In the genomic region with DNA sequence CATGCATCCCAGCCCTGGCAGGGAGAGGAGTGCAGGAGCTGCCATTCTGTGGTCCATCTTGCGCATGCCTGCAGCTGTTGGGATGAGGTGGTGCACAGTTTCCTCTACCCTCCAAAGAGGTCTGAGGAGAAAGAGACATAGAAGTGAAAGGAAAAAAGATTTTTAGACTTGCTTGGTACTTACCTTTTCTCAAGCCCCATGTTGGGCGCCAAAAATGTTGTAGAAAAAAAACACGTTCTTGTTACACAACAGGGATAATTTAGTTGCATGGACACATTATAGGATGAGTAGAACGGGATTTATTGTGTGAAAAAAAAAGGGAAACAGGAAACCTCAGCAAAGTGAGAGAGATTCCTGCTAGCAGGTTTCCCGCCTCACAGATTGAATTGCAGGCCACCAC, we compare ENCODE assay signal across 12 cellular contexts.
DNase-seq lines count a peak whose midpoint lies in the region; ATAC-seq and TF ChIP-seq lines count a peak whose summit lies in the region.
"Had no signal": no experiment of that assay in that cellular context is flagged by ENCODE, and none has a peak within 500 bp of the region (broad histone marks: within the 10 kb centered on the region; RNA-seq: fewer than 3 reads in every experiment).

No MANE protein-coding gene starts in this region.

- H3K27me3 ChIP-seq in IMR-90 (ENCODE audit: control insufficient read depth, insufficient read depth, low read length) (no peaks in the 10 kb centered on the region), muscle layer of duodenum (ENCODE audit: low read depth, low read length) (no peaks in the 10 kb centered on the region), H9 (ENCODE audit: insufficient read depth, low read length) (no peaks in the 10 kb centered on the region)
- H3K27me3 ChIP-seq: gastroesophageal sphincter had no signal

- H3K36me3 Mint-ChIP-seq in H9 (ENCODE audit: insufficient read depth in 1 of 3, low read depth in 3 of 3) = peaks cover 32 to 47% (median 43%) of the 10 kb centered on the region in 3 experiments

- H3K4me2 ChIP-seq in IMR-90 (ENCODE audit: low read depth, low read length) (no peak overlapping the region), H9 (ENCODE audit: insufficient read depth, insufficient read length, low read length) (no peak overlapping the region)

- H3K36me3 ChIP-seq in IMR-90 (ENCODE audit: control insufficient read depth, insufficient read depth, low read length) (no peaks in the 10 kb centered on the region; the same call in 1 of the 2 replicates), muscle layer of duodenum (ENCODE audit: control insufficient read depth in 1 of 2, insufficient read depth in 2 of 2, low read length in 2 of 2) (peaks cover 0 to 83% of the 10 kb centered on the region in 2 donors)

- no peak overlapping the region for H2BK15ac ChIP-seq in IMR-90 (ENCODE audit: low read depth, low read length)
- no peak overlapping the region for H2BK15ac ChIP-seq in H9 (ENCODE audit: low read depth, low read length)

- no peak overlapping the region for H3K27ac Mint-ChIP-seq in H9
- H3K27ac Mint-ChIP-seq: T-helper 1 cell treated with Interleukin-12 subunit alpha and Interleukin-12 subunit beta and Interleukin-4 antibody, amounts not matched to agents 30 μg/mL and 1 μg/mL, for 36 hours had no signal

- H4K20me1 ChIP-seq in IMR-90 (ENCODE audit: insufficient read depth, low read length) (no peaks in the 10 kb centered on the region), H9 (ENCODE audit: control insufficient read depth, insufficient read depth, insufficient read length) (no peaks in the 10 kb centered on the region)

- POLR2A ChIA-PET in IMR-90 (lab: Charles Lee; ENCODE audit: unreplicated experiment) = no interaction called here

- CTCF ChIA-PET in IMR-90 (lab: Yijun Ruan, JAX) = no interaction called here

- DNase-seq in NCI-H2171 (lab: John Stamatoyannopoulos, UW) (peak; percentile 30), NCI-H2171 treated with DMSO at 0.1 percent for 48 hours (lab: John Stamatoyannopoulos, UW) (no peak), IMR-90 (peak; percentile 41), cerebellar cortex (ENCODE audit: low spot score) (peak; percentile 9), KG1 (lab: John Stamatoyannopoulos, UW) (no peak), D341Med (ENCODE audit: low spot score) (no peak), H9 (no peak)
- DNase-seq: MV-4-11, psoas muscle had no signal

- H3K79me1 ChIP-seq in IMR-90 (ENCODE audit: low read depth in 1 of 2, low read length in 2 of 2) (no peaks in the 10 kb centered on the region), H9 (ENCODE audit: insufficient read depth, low read depth, low read length, poor library complexity, severe bottlenecking) (no peaks in the 10 kb centered on the region)

- H2AFZ ChIP-seq in IMR-90 (replicated peaks; ENCODE audit: low read length, poor library complexity) (no peak overlapping the region), H9 (ENCODE audit: low read length) (no peak overlapping the region)

- no peak overlapping the region for H2BK5ac ChIP-seq in IMR-90 (ENCODE audit: low read depth, low read length, poor library complexity, severe bottlenecking)
- no peak overlapping the region for H2BK5ac ChIP-seq in H9 (ENCODE audit: insufficient read length, low read length)

- H3K9me3 ChIP-seq in IMR-90 (ENCODE audit: control insufficient read depth, insufficient read depth, low read length) = peaks cover 11% of the 10 kb centered on the region
- H3K9me3 ChIP-seq in muscle layer of duodenum (ENCODE audit: control insufficient read depth in 1 of 2, low read length in 2 of 2) = peaks cover 30 to 59% of the 10 kb centered on the region in 2 donors
- peaks cover 21% of the 10 kb centered on the region for H3K9me3 ChIP-seq in H9 (ENCODE audit: control insufficient read depth, low read depth, low read length)

- no peak overlapping the region for H3K4ac ChIP-seq in IMR-90 (ENCODE audit: low read depth, low read length)
- H3K4ac ChIP-seq in H9 (ENCODE audit: low read depth, low read length) = no peak overlapping the region

- no peak for TF ChIP-seq CTCF in IMR-90 (conservative IDR thresholded peaks at IDR 0.05; ENCODE audit: low read depth, low read length)
- TF ChIP-seq CTCF in H9 (conservative IDR thresholded peaks at IDR 0.05) = no peak

- no peak overlapping the region for H3T11ph ChIP-seq in H9 (ENCODE audit: low read length)

- no peak overlapping the region for H3K9ac ChIP-seq in IMR-90 (ENCODE audit: low read depth, low read length)
- no peak overlapping the region for H3K9ac ChIP-seq in H9 (ENCODE audit: extremely low read depth, insufficient read length, low read length)

- no peak for TF ChIP-seq POLR2A in IMR-90 (IDR thresholded peaks at IDR 0.05; ENCODE audit: low read depth, low read length)

- H3K4me3 Mint-ChIP-seq in H9 = no peak overlapping the region
- H3K4me3 Mint-ChIP-seq: T-helper 1 cell treated with Interleukin-12 subunit alpha and Interleukin-12 subunit beta and Interleukin-4 antibody, amounts not matched to agents 30 μg/mL and 1 μg/mL, for 36 hours had no signal

- H3K27ac ChIP-seq in IMR-90 (ENCODE audit: insufficient read depth, low read length) (no peak overlapping the region), muscle layer of duodenum (ENCODE audit: low read length) (no peak overlapping the region), H9 (ENCODE audit: insufficient read length, low read depth, low read length) (no peak overlapping the region)
- H3K27ac ChIP-seq: gastroesophageal sphincter, psoas muscle had no signal

- H3K14ac ChIP-seq in IMR-90 (replicated peaks; ENCODE audit: low read depth, low read length) = no peak overlapping the region
- no peak overlapping the region for H3K14ac ChIP-seq in H9 (ENCODE audit: insufficient read depth, low read length)

- peaks cover 46 to 48% of the 10 kb centered on the region in 2 experiments for H3K9me3 Mint-ChIP-seq in H9

- H2BK20ac ChIP-seq in IMR-90 (ENCODE audit: low read depth, low read length) (no peak overlapping the region), H9 (ENCODE audit: low read depth, low read length, poor library complexity, severe bottlenecking) (no peak overlapping the region)

- no peak overlapping the region for H3K56ac ChIP-seq in IMR-90 (ENCODE audit: extremely low read depth, insufficient read depth, low read length)
- H3K56ac ChIP-seq in H9 (ENCODE audit: insufficient read length, low read depth, low read length) = no peak overlapping the region

- no TSS peak for BruUV-seq in IMR-90 (replicated peaks; lab: Mats Ljungman, UMichigan)

- in situ Hi-C loops in IMR-90 (cut with MboI; ENCODE audit: low sequenced_read_pairs) = no loop called here

- H2AK5ac ChIP-seq in IMR-90 (ENCODE audit: low read depth, low read length) (no peak overlapping the region), H9 (ENCODE audit: insufficient read length, low read length) (no peak overlapping the region)

- no peaks in the 10 kb centered on the region for H3K4me1 Mint-ChIP-seq in H9

- no peak overlapping the region for H2BK120ac ChIP-seq in IMR-90 (ENCODE audit: low read depth, low read length)
- no peak overlapping the region for H2BK120ac ChIP-seq in H9 (ENCODE audit: low read depth, low read length, poor library complexity, severe bottlenecking)

- H3K9me1 ChIP-seq in IMR-90 (ENCODE audit: insufficient read depth, low read length) = no peaks in the 10 kb centered on the region

- no peak overlapping the region for H3K4me3 ChIP-seq in IMR-90 (ENCODE audit: insufficient read depth, low read depth, low read length)
- peak overlapping the region; percentile 33 to 60 for H3K4me3 ChIP-seq in muscle layer of duodenum (ENCODE audit: low read depth in 1 of 2, low read length in 2 of 2)
- H3K4me3 ChIP-seq: gastroesophageal sphincter, psoas muscle had no signal

- no peaks in the 10 kb centered on the region for H3K23me2 ChIP-seq in H9 (ENCODE audit: insufficient read length, low read depth, low read length, poor library complexity, severe bottlenecking)

- H2AK9ac ChIP-seq in IMR-90 (replicated peaks; ENCODE audit: low read depth, low read length, poor library complexity) = no peak overlapping the region

- H3K79me2 ChIP-seq in H9 (ENCODE audit: insufficient read depth, low read length) = no peaks in the 10 kb centered on the region

- dilution Hi-C loops in IMR-90 (cut with HindIII; ENCODE audit: low sequenced_read_pairs, unreplicated experiment) = no loop called here

- no peak overlapping the region for H4K91ac ChIP-seq in IMR-90 (ENCODE audit: insufficient read depth, low read depth, low read length)
- no peak overlapping the region for H4K91ac ChIP-seq in H9 (ENCODE audit: insufficient read length, low read depth, low read length)

- no peak for TF ChIP-seq RAD21 in IMR-90 (IDR thresholded peaks at IDR 0.05; ENCODE audit: low read length)

- no peak overlapping the region for H4K8ac ChIP-seq in IMR-90 (ENCODE audit: low read depth in 2 of 2, low read length in 2 of 2)
- H4K8ac ChIP-seq in H9 (replicated peaks; ENCODE audit: insufficient read length, low read depth, low read length) = no peak overlapping the region

- H3K18ac ChIP-seq in IMR-90 (ENCODE audit: low read depth, low read length) = no peak overlapping the region
- H3K18ac ChIP-seq in H9 (ENCODE audit: insufficient read length, low read depth, low read length) = no peak overlapping the region

- H3K23ac ChIP-seq in IMR-90 (ENCODE audit: low read depth, low read length) (no peak overlapping the region), H9 (ENCODE audit: insufficient read length, low read depth, low read length) (no peak overlapping the region)

- H4K5ac ChIP-seq in IMR-90 (ENCODE audit: low read depth, low read length) (no peak overlapping the region), H9 (ENCODE audit: insufficient read length, low read depth, low read length) (no peak overlapping the region)

- intact Hi-C loops in IMR-90 (cut with micrococcal nuclease) = no loop called here

- H3K4me1 ChIP-seq in IMR-90 (ENCODE audit: control insufficient read depth, insufficient read depth, low read length) (no peaks in the 10 kb centered on the region), muscle layer of duodenum (ENCODE audit: control insufficient read depth in 1 of 2, insufficient read depth in 2 of 2, low read length in 2 of 2) (no peaks in the 10 kb centered on the region), H9 (ENCODE audit: insufficient read depth, low read length) (no peaks in the 10 kb centered on the region)
- H3K4me1 ChIP-seq: gastroesophageal sphincter, psoas muscle had no signal

- 60% methylated on average over 2 of the region's 5 CpGs; no CpG with 5 or more reads in 1 of the 2 experiments for WGBS in IMR-90 (ENCODE audit: extremely low coverage in 2 of 2, insufficient read length in 1 of 2), 2 experiments
- WGBS in H9 (ENCODE audit: extremely low coverage, insufficient read length, low lambda C conversion rate) = no CpG with 5 or more reads among the region's 5 CpGs

- peaks cover 2% of the 10 kb centered on the region; the same call in 1 of the 2 replicates for H3K27me3 Mint-ChIP-seq in H9 (ENCODE audit: low read depth)

- no peak overlapping the region for H2BK12ac ChIP-seq in H9 (ENCODE audit: insufficient read length, low read depth, low read length)

- ATAC-seq in IMR-90 (ENCODE audit: low read depth) = no peak
- ATAC-seq: gastroesophageal sphincter, psoas muscle had no signal

TF ChIP-seq in IMR-90, 13 proteins besides CTCF, POLR2A, EP300 and RAD21:
- no peak for TF ChIP-seq FOS (IDR thresholded peaks at IDR 0.05; ENCODE audit: low read depth, low read length)
- no peak for TF ChIP-seq NFE2L2 (IDR thresholded peaks at IDR 0.05; ENCODE audit: low read depth, low read length)

Comparison
In these comparisons a context has a peak if more than half of its experiments do, and no peak if none do; other contexts are left out.
1. DNase-seq: peak in NCI-H2171 (single experiment), IMR-90 (single experiment) and cerebellar cortex (single experiment); none in NCI-H2171 treated with DMSO at 0.1 percent for 48 hours (single experiment), KG1 (single experiment), D341Med (single experiment) and H9 (single experiment).